ENCODE assay signal across 8 cellular contexts in genomic region chrX:154396948-154397887, GRCh38. TPM values are rescaled to one million over a fixed set of nuclear protein-coding genes. Genes with fewer than 3 reads are reported as not detected.
A peak's percentile ranks its signal among the peaks of the same experiment; 100 is the strongest.
DNase-seq lines count a peak whose midpoint lies in the region; ATAC-seq and TF ChIP-seq lines count a peak whose summit lies in the region.

No MANE protein-coding gene starts in this region.

- no peaks in the 10 kb centered on the region for H3K9me3 ChIP-seq in left ventricle myocardium inferior (replicated peaks)

- H3K27ac ChIP-seq in left ventricle myocardium inferior (replicated peaks), result peak overlapping the region; percentile 99

- H3K27ac Mint-ChIP-seq in activated naive CD8-positive, alpha-beta T cell treated with anti-CD3 and anti-CD28 coated beads, Interleukin-2, amount 10 ng/mL, durations not matched to agents 7 days and 5 days, result peak overlapping the region; percentile 100
- H3K27ac Mint-ChIP-seq in progenitor cell of endocrine pancreas, result peak overlapping the region; percentile 99

- POLR2A ChIA-PET in activated naive CD8-positive, alpha-beta T cell treated with anti-CD3 and anti-CD28 coated beads, Interleukin-2, amount 10 ng/mL, durations not matched to agents 7 days and 5 days (lab: Charles Lee), result interaction anchor here (0.6 to 5.9 kb wide), 21 partner anchors 14 to 344 kb away, joined by 3 to 72 read pairs (median 6); partner anchors contain the start of genes ATP6AP1, DNASE1L1, FAM3A and IKBKG

- H3K27me3 ChIP-seq in left ventricle myocardium inferior (ENCODE audit: low read depth), result no peaks in the 10 kb centered on the region

- H3K36me3 ChIP-seq in left ventricle myocardium inferior, result peaks cover 25% of the 10 kb centered on the region

- peaks cover 5% of the 10 kb centered on the region for H3K4me1 Mint-ChIP-seq in activated naive CD8-positive, alpha-beta T cell treated with anti-CD3 and anti-CD28 coated beads, Interleukin-2, amount 10 ng/mL, durations not matched to agents 7 days and 5 days
- peaks cover 9% of the 10 kb centered on the region for H3K4me1 Mint-ChIP-seq in progenitor cell of endocrine pancreas (ENCODE audit: low read depth)

- peak overlapping the region; percentile 85 for H3K4me3 ChIP-seq in left ventricle myocardium inferior

- peak; percentile 91 for DNase-seq in DMS53 (lab: John Stamatoyannopoulos, UW)
- peak; percentile 61 for DNase-seq in GM20000 (ENCODE audit: low spot score)
- DNase-seq in HK-2 (ENCODE audit: unreplicated experiment), result peak; percentile 86
- DNase-seq in RKO (ENCODE audit: low spot score), result peak; percentile 76
- DNase-seq in activated naive CD8-positive, alpha-beta T cell treated with anti-CD3 and anti-CD28 coated beads, Interleukin-2, amount 10 ng/mL, durations not matched to agents 7 days and 5 days, result peak; percentile 69
- DNase-seq in left ventricle myocardium inferior, result peak; percentile 81
- peak; percentile 8 for DNase-seq in progenitor cell of endocrine pancreas (ENCODE audit: low spot score, unreplicated experiment)
- no peak for DNase-seq in cerebellar cortex (ENCODE audit: low spot score)

- ATAC-seq in activated naive CD8-positive, alpha-beta T cell treated with anti-CD3 and anti-CD28 coated beads, Interleukin-2, amount 10 ng/mL, durations not matched to agents 7 days and 5 days (ENCODE audit: low read depth), result peak; percentile 43

- H3K4me1 ChIP-seq in left ventricle myocardium inferior, result peaks cover 22% of the 10 kb centered on the region

- intact Hi-C loops in left ventricle myocardium inferior (cut with micrococcal nuclease), result no loop called here

- H3K9me3 Mint-ChIP-seq in activated naive CD8-positive, alpha-beta T cell treated with anti-CD3 and anti-CD28 coated beads, Interleukin-2, amount 10 ng/mL, durations not matched to agents 7 days and 5 days, result no peaks in the 10 kb centered on the region
- H3K9me3 Mint-ChIP-seq in progenitor cell of endocrine pancreas (ENCODE audit: low read depth), result peaks cover 5% of the 10 kb centered on the region

- peaks cover 13% of the 10 kb centered on the region for H3K36me3 Mint-ChIP-seq in activated naive CD8-positive, alpha-beta T cell treated with anti-CD3 and anti-CD28 coated beads, Interleukin-2, amount 10 ng/mL, durations not matched to agents 7 days and 5 days
- peaks cover 13% of the 10 kb centered on the region for H3K36me3 Mint-ChIP-seq in progenitor cell of endocrine pancreas (ENCODE audit: insufficient read depth)

- no peaks in the 10 kb centered on the region for H3K27me3 Mint-ChIP-seq in activated naive CD8-positive, alpha-beta T cell treated with anti-CD3 and anti-CD28 coated beads, Interleukin-2, amount 10 ng/mL, durations not matched to agents 7 days and 5 days
- H3K27me3 Mint-ChIP-seq in progenitor cell of endocrine pancreas, result no peaks in the 10 kb centered on the region

- H3K4me3 Mint-ChIP-seq in activated naive CD8-positive, alpha-beta T cell treated with anti-CD3 and anti-CD28 coated beads, Interleukin-2, amount 10 ng/mL, durations not matched to agents 7 days and 5 days, result peak overlapping the region; percentile 97
- H3K4me3 Mint-ChIP-seq in progenitor cell of endocrine pancreas (ENCODE audit: low read depth), result peak overlapping the region; percentile 97

- TF ChIP-seq CTCF in GM20000 (IDR thresholded peaks at IDR 0.05; ENCODE audit: extremely low read depth, missing control alignments) (no peak), left ventricle myocardium inferior (IDR thresholded peaks at IDR 0.05; ENCODE audit: borderline replicate concordance) (no peak), progenitor cell of endocrine pancreas (IDR thresholded peaks at IDR 0.05; ENCODE audit: unreplicated experiment) (no peak)

RNA-seq across cellular contexts. Expression of gene RPL10, which starts 1.0 kb away (rescaled TPM):
- 1,000 to 10,000 TPM; 2,867 to 2,975 TPM for total RNA-seq in activated naive CD8-positive, alpha-beta T cell treated with anti-CD3 and anti-CD28 coated beads, Interleukin-2, amount 10 ng/mL, durations not matched to agents 7 days and 5 days
- 1,850 TPM for total RNA-seq in left ventricle myocardium inferior
- total RNA-seq in progenitor cell of endocrine pancreas, result 2,364 and 2,443 TPM in 2 replicates

RNA-seq across cellular contexts. Expression of gene DNASE1L1, which starts 11.8 kb away (rescaled TPM):
- total RNA-seq in activated naive CD8-positive, alpha-beta T cell treated with anti-CD3 and anti-CD28 coated beads, Interleukin-2, amount 10 ng/mL, durations not matched to agents 7 days and 5 days, result 10 to 100 TPM; 20.5 to 26.2 TPM
- total RNA-seq in left ventricle myocardium inferior (56.3 TPM), progenitor cell of endocrine pancreas (12.7 and 14.3 TPM in 2 replicates)

RNA-seq across cellular contexts. Expression of gene TAFAZZIN, which starts 14.1 kb away (rescaled TPM):
- 10 to 100 TPM; 94.7 to 95.3 TPM for total RNA-seq in activated naive CD8-positive, alpha-beta T cell treated with anti-CD3 and anti-CD28 coated beads, Interleukin-2, amount 10 ng/mL, durations not matched to agents 7 days and 5 days
- total RNA-seq in left ventricle myocardium inferior (39.8 TPM), progenitor cell of endocrine pancreas (34.5 and 38.4 TPM in 2 replicates)

RNA-seq across cellular contexts. Expression of gene EMD, which starts 18.1 kb away (rescaled TPM):
- total RNA-seq in activated naive CD8-positive, alpha-beta T cell treated with anti-CD3 and anti-CD28 coated beads, Interleukin-2, amount 10 ng/mL, durations not matched to agents 7 days and 5 days, result 10 to 100 TPM; 66.1 to 68.1 TPM
- total RNA-seq in left ventricle myocardium inferior, result 55.6 TPM
- 42.5 and 45.9 TPM in 2 replicates for total RNA-seq in progenitor cell of endocrine pancreas

RNA-seq across cellular contexts. Expression of gene FLNA, which starts 22.8 kb away (rescaled TPM):
- 100 to 1,000 TPM; 985 to 994 TPM for total RNA-seq in activated naive CD8-positive, alpha-beta T cell treated with anti-CD3 and anti-CD28 coated beads, Interleukin-2, amount 10 ng/mL, durations not matched to agents 7 days and 5 days
- total RNA-seq in left ventricle myocardium inferior (225 TPM), progenitor cell of endocrine pancreas (765 and 777 TPM in 2 replicates)
